Comparison of ENCODE assay signal across 18 cellular contexts in genomic region chrX:136047969-136048368, GRCh38.
DNase-seq lines count a peak whose midpoint lies in the region; ATAC-seq and TF ChIP-seq lines count a peak whose summit lies in the region.
"Had no signal": no experiment of that assay in that cellular context is flagged by ENCODE, and none has a peak within 500 bp of the region (broad histone marks: within the 10 kb centered on the region; RNA-seq: fewer than 3 reads in every experiment).

No MANE protein-coding gene starts in this region.

- DNase-seq in AG10803 (ENCODE audit: low read depth) (peak; percentile 60), PC-3 (peak; percentile 37), choroid plexus epithelial cell (ENCODE audit: low read depth) (peak; percentile 38), psoas muscle (no peak), CD14-positive monocyte (ENCODE audit: low spot score) (no peak), NCI-H510A (lab: John Stamatoyannopoulos, UW) (no peak)
- DNase-seq: activated CD4-positive, alpha-beta T cell treated with anti-CD3 and anti-CD28 coated beads for 4 hours; activated gamma-delta T cell; C1 segment of cervical spinal cord; DMS 273 treated with DMSO at 0.1 percent for 48 hours; Kasumi-1; left ventricle myocardium superior; NCI-H1105 treated with DMSO at 0.1 percent for 48 hours; NCI-H748 treated with DMSO at 0.1 percent for 48 hours; nucleus accumbens had no signal

- H3K4me1 ChIP-seq in PC-3 (ENCODE audit: insufficient read depth, low read length): peaks cover 36% of the 10 kb centered on the region
- peaks cover 4% of the 10 kb centered on the region for H3K4me1 ChIP-seq in psoas muscle

- intact Hi-C loops in PC-3 (cut with micrococcal nuclease): loop anchor here (1.0 to 5.0 kb wide), 4 partner anchors 17 to 114 kb away; no protein-coding TSS in a partner anchor
- intact Hi-C loops in psoas muscle (cut with DNase I): no loop called here
- intact Hi-C loops in CD14-positive monocyte (cut with micrococcal nuclease): no loop called here

- H3K9me2 ChIP-seq in PC-3 (replicated peaks; ENCODE audit: low read length): no peaks in the 10 kb centered on the region

- CTCF ChIA-PET in PC-3 (lab: Charles Lee): interaction anchor here (1.0 kb wide), 1 partner anchor 115 kb away, joined by 3 read pairs; no protein-coding TSS in a partner anchor

- H3K4me1 Mint-ChIP-seq in CD14-positive monocyte: no peaks in the 10 kb centered on the region
- H3K4me1 Mint-ChIP-seq: brain had no signal

- POLR2A ChIA-PET in PC-3 (lab: Charles Lee; ENCODE audit: unreplicated experiment): no interaction called here

- no peaks in the 10 kb centered on the region for H4K20me1 ChIP-seq in PC-3 (ENCODE audit: low read length)

- 70 to 86% (median 83%) methylated on average over 4 of the region's 4 CpGs for WGBS in psoas muscle, 3 donors

- no peak overlapping the region for H3K4me3 Mint-ChIP-seq in CD14-positive monocyte
- H3K4me3 Mint-ChIP-seq: brain had no signal

- peak overlapping the region; percentile 73 for H3K4me2 ChIP-seq in PC-3 (ENCODE audit: low read length)

- H3K27ac Mint-ChIP-seq in CD14-positive monocyte: no peak overlapping the region

- peaks cover 0 to 4% (median 1%) of the 10 kb centered on the region in 3 donors for H3K27me3 Mint-ChIP-seq in CD14-positive monocyte (ENCODE audit: low read depth in 3 of 3)
- H3K27me3 Mint-ChIP-seq: brain had no signal

- no peaks in the 10 kb centered on the region for H3K9me3 ChIP-seq in PC-3 (ENCODE audit: low read length)
- H3K9me3 ChIP-seq in psoas muscle: no peaks in the 10 kb centered on the region

- H3K4me3 ChIP-seq in AG10803 (ENCODE audit: low read length) (no peak overlapping the region), PC-3 (ENCODE audit: low read length) (peak overlapping the region; percentile 35; the same call in 1 of the 2 replicates), choroid plexus epithelial cell (ENCODE audit: low read depth, low read length) (no peak overlapping the region), psoas muscle (no peak overlapping the region)

- no peaks in the 10 kb centered on the region for H3K36me3 ChIP-seq in PC-3 (ENCODE audit: low read depth, low read length)
- no peaks in the 10 kb centered on the region for H3K36me3 ChIP-seq in psoas muscle (ENCODE audit: insufficient read depth in 1 of 2, low read depth in 1 of 2)

- no peak for ATAC-seq in PC-3
- ATAC-seq in psoas muscle: peak in 1 of 4 donors; percentile 16
- ATAC-seq in HG03175 (IDR thresholded peaks at IDR 0.05; ENCODE audit: unreplicated experiment): no peak
- ATAC-seq in GM18520 (IDR thresholded peaks at IDR 0.05; ENCODE audit: unreplicated experiment): no peak
- ATAC-seq: left ventricle myocardium superior had no signal

- TF ChIP-seq CTCF in AG10803 (conservative IDR thresholded peaks at IDR 0.05; ENCODE audit: low read length) (no peak), PC-3 (conservative IDR thresholded peaks at IDR 0.05; ENCODE audit: low read depth, low read length) (no peak), choroid plexus epithelial cell (conservative IDR thresholded peaks at IDR 0.05; ENCODE audit: low read depth, low read length) (no peak), psoas muscle (IDR thresholded peaks at IDR 0.05) (no peak), CD14-positive monocyte (IDR thresholded peaks at IDR 0.05) (no peak)

- H2AFZ ChIP-seq in PC-3 (ENCODE audit: low read length): no peak overlapping the region

- peaks cover 23 to 31% of the 10 kb centered on the region in 2 donors for H3K36me3 Mint-ChIP-seq in CD14-positive monocyte

- H3F3A ChIP-seq in PC-3 (ENCODE audit: low read length, unreplicated experiment): peaks cover 7% of the 10 kb centered on the region

- H3K27me3 ChIP-seq in PC-3 (ENCODE audit: low read length): no peaks in the 10 kb centered on the region
- peaks cover 0 to 10% (median 0%) of the 10 kb centered on the region in 3 donors for H3K27me3 ChIP-seq in psoas muscle (ENCODE audit: insufficient read depth in 3 of 3, low read length in 2 of 3)

- H3K27ac ChIP-seq in PC-3 (ENCODE audit: low read length) (peak overlapping the region; percentile 100), psoas muscle (peak overlapping the region; percentile 30)

- H3K79me2 ChIP-seq in PC-3 (ENCODE audit: low read length): no peaks in the 10 kb centered on the region

- H3K9me3 Mint-ChIP-seq in CD14-positive monocyte: peaks cover 0 to 3% (median 0%) of the 10 kb centered on the region in 7 donors
- H3K9me3 Mint-ChIP-seq: brain had no signal

- no TSS peak for BruUV-seq in PC-3 (replicated peaks; lab: Mats Ljungman, UMichigan)

- peak overlapping the region; percentile 76 for H3K9ac ChIP-seq in PC-3 (ENCODE audit: low read length)

Comparison
In these comparisons a context has a peak if more than half of its experiments do, and no peak if none do; other contexts are left out.
1. DNase-seq: peak in AG10803 (single experiment), PC-3 (single experiment) and choroid plexus epithelial cell (single experiment); none in psoas muscle (0 of 2), CD14-positive monocyte (single experiment) and NCI-H510A (single experiment).